Comparison of ENCODE assay signal across 11 cellular contexts in genomic region chr9:112119225-112120045, GRCh38. TPM values are rescaled to one million over a fixed set of nuclear protein-coding genes. Genes with fewer than 3 reads are reported as not detected.
A peak's percentile ranks its signal among the peaks of the same experiment; 100 is the strongest.
DNase-seq lines count a peak whose midpoint lies in the region; ATAC-seq, FAIRE-seq and TF ChIP-seq lines count a peak whose summit lies in the region.
"Had no signal": no experiment of that assay in that cellular context is flagged by ENCODE, and none has a peak within 500 bp of the region (broad histone marks: within the 10 kb centered on the region; RNA-seq: fewer than 3 reads in every experiment).

No MANE protein-coding gene starts in this region.

- peak in 1 of 2 experiments; percentile 49; a peak in 3 of 5 replicates for TF ChIP-seq RAD21 in A549 (conservative IDR thresholded peaks at IDR 0.05 in 1 of 2, IDR thresholded peaks at IDR 0.05 in 1 of 2)

- H3K27ac ChIP-seq in A549 (peak overlapping the region; percentile 94 to 95), heart left ventricle (no peak overlapping the region), neuronal stem cell (replicated peaks; ENCODE audit: low read length) (no peak overlapping the region)
- H3K27ac ChIP-seq in CD8-positive, alpha-beta T cell (ENCODE audit: low read depth, low read length), result no peak overlapping the region

- H3K79me1 ChIP-seq in neuronal stem cell (ENCODE audit: low read depth, low read length), result no peaks in the 10 kb centered on the region

- peak overlapping the region; percentile 80 for H3K4me2 ChIP-seq in A549
- H3K4me2 ChIP-seq in neuronal stem cell (ENCODE audit: insufficient read depth, low read length, poor library complexity, severe bottlenecking), result no peak overlapping the region

- H3K14ac ChIP-seq in neuronal stem cell (ENCODE audit: low read length), result no peak overlapping the region

- peak; percentile 72 to 94 for DNase-seq in A549 (ENCODE audit: low read depth in 1 of 2, low spot score in 1 of 2)
- DNase-seq in NCI-H226, result peak; percentile 12
- peak; percentile 74 for DNase-seq in mucosa of gallbladder (ENCODE audit: low spot score)
- no peak for DNase-seq in heart left ventricle
- DNase-seq in neuronal stem cell (ENCODE audit: low spot score), result no peak
- no peak for DNase-seq in CD8-positive, alpha-beta T cell
- DNase-seq: GDM1, MV-4-11, posterior cingulate gyrus had no signal

- H2BK15ac ChIP-seq in neuronal stem cell (ENCODE audit: low read length), result no peak overlapping the region

- TF ChIP-seq CTCF in A549 (IDR thresholded peaks at IDR 0.05), result no peak
- no peak for TF ChIP-seq CTCF in heart left ventricle (IDR thresholded peaks at IDR 0.05)
- TF ChIP-seq CTCF in CD8-positive, alpha-beta T cell (IDR thresholded peaks at IDR 0.05), result no peak

- peak; percentile 87 for FAIRE-seq in A549 (lab: Jason Lieb, UNC)

- POLR2A ChIA-PET in A549 (lab: Yijun Ruan, JAX), result interaction anchor here (0.7 to 3.7 kb wide), 6 partner anchors 12 to 260 kb away, joined by 3 to 22 read pairs (median 6); partner anchors contain the start of genes HSDL2, PTBP3 and SUSD1
- POLR2A ChIA-PET in CD8-positive, alpha-beta T cell (lab: Charles Lee), result no interaction called here

- H2BK5ac ChIP-seq in neuronal stem cell (ENCODE audit: low read length), result no peak overlapping the region

- no peaks in the 10 kb centered on the region for H3K9me3 ChIP-seq in A549
- no peaks in the 10 kb centered on the region for H3K9me3 ChIP-seq in heart left ventricle
- H3K9me3 ChIP-seq in neuronal stem cell (replicated peaks in 1 of 2; ENCODE audit: control insufficient read depth in 2 of 2, insufficient read depth in 1 of 2, low read depth in 1 of 2, low read length in 2 of 2), result no peaks in the 10 kb centered on the region
- no peaks in the 10 kb centered on the region for H3K9me3 ChIP-seq in CD8-positive, alpha-beta T cell (ENCODE audit: low read length)

- no peak overlapping the region for H3K18ac ChIP-seq in neuronal stem cell (ENCODE audit: low read length)

- no peak overlapping the region for H3K4me3 Mint-ChIP-seq in CD8-positive, alpha-beta T cell

- CTCF ChIA-PET in A549 (lab: Yijun Ruan, JAX), result interaction anchor here (0.8 to 2.4 kb wide), 13 partner anchors 9 to 247 kb away, joined by 3 to 20 read pairs (median 3); no protein-coding TSS in a partner anchor
- CTCF ChIA-PET in CD8-positive, alpha-beta T cell (lab: Charles Lee), result interaction anchor here (1.2 to 2.6 kb wide), 3 partner anchors 21 to 673 kb away, joined by 3 to 12 read pairs (median 3); no protein-coding TSS in a partner anchor

- no peak overlapping the region for H4K91ac ChIP-seq in neuronal stem cell (ENCODE audit: low read depth, low read length, poor library complexity)

- 9% methylated on average over 12 of the region's 12 CpGs for whole genome bisulfite sequencing in A549 (ENCODE audit: missing lambda C conversion rate)
- 88 to 93% (median 90%) methylated on average over 12 of the region's 12 CpGs for WGBS in heart left ventricle, 4 donors
- no CpG with 5 or more reads among the region's 12 CpGs for WGBS in neuronal stem cell (ENCODE audit: extremely low coverage in 2 of 2, insufficient read length in 2 of 2, insufficient replicate concordance in 1 of 2), 2 donors

- H3K4ac ChIP-seq in neuronal stem cell (ENCODE audit: low read length), result no peak overlapping the region

- TF ChIP-seq POLR2A in A549 (IDR thresholded peaks at IDR 0.05; ENCODE audit: low read length) (no peak), heart left ventricle (IDR thresholded peaks at IDR 0.05) (no peak)

- H3K4me3 ChIP-seq in A549 (no peak overlapping the region), heart left ventricle (no peak overlapping the region), neuronal stem cell (ENCODE audit: low read length in 2 of 2) (no peak overlapping the region)
- H3K4me3 ChIP-seq in CD8-positive, alpha-beta T cell (ENCODE audit: low read depth, low read length), result no peak overlapping the region

- peaks cover 0 to 57% (median 12%) of the 10 kb centered on the region in 9 donors for H3K36me3 ChIP-seq in heart left ventricle
- no peaks in the 10 kb centered on the region for H3K36me3 ChIP-seq in neuronal stem cell (replicated peaks in 1 of 2; ENCODE audit: control insufficient read depth in 2 of 2, insufficient read depth in 2 of 2, low read length in 2 of 2)
- H3K36me3 ChIP-seq in CD8-positive, alpha-beta T cell (ENCODE audit: insufficient read depth, low read length), result no peaks in the 10 kb centered on the region

- H2AFZ ChIP-seq in neuronal stem cell (ENCODE audit: low read length), result no peak overlapping the region

- no peak overlapping the region for H3K23ac ChIP-seq in neuronal stem cell (ENCODE audit: low read depth, low read length, poor library complexity)

- intact Hi-C loops in heart left ventricle (cut with DNase I), result loop anchor here in 1 of 10 donors (10.0 kb wide), 1 partner anchor 695 kb away; no protein-coding TSS in a partner anchor
- intact Hi-C loops in CD8-positive, alpha-beta T cell (cut with DNase I, micrococcal nuclease), result no loop called here

- no peaks in the 10 kb centered on the region for H3K9me3 Mint-ChIP-seq in CD8-positive, alpha-beta T cell

- ATAC-seq in A549 (peak; percentile 91 to 93), esophagus mucosa (peak; percentile 30), heart left ventricle (no peak), GM18502 (IDR thresholded peaks at IDR 0.05; ENCODE audit: poor library complexity, unreplicated experiment) (no peak)
- no peak for ATAC-seq in CD8-positive, alpha-beta T cell

- H4K8ac ChIP-seq in neuronal stem cell (ENCODE audit: low read depth, low read length), result no peak overlapping the region

- peak; percentile 90 to 93 for TF ChIP-seq EP300 in A549 (IDR thresholded peaks at IDR 0.05)

- no peak overlapping the region for H3K27ac Mint-ChIP-seq in CD8-positive, alpha-beta T cell

- H3K27me3 ChIP-seq in heart left ventricle (no peaks in the 10 kb centered on the region), neuronal stem cell (ENCODE audit: control insufficient read depth in 3 of 3, insufficient read depth in 3 of 3, low read depth in 1 of 3, low read length in 3 of 3) (no peaks in the 10 kb centered on the region)
- no peaks in the 10 kb centered on the region for H3K27me3 ChIP-seq in CD8-positive, alpha-beta T cell (ENCODE audit: insufficient read depth, low read length)

- no peak overlapping the region for H3K9ac ChIP-seq in neuronal stem cell (ENCODE audit: low read depth, low read length, poor library complexity)

- peaks cover 33% of the 10 kb centered on the region for H3K36me3 Mint-ChIP-seq in CD8-positive, alpha-beta T cell

- H2BK12ac ChIP-seq in neuronal stem cell (ENCODE audit: low read length), result no peak overlapping the region

- H3K4me1 Mint-ChIP-seq in CD8-positive, alpha-beta T cell (ENCODE audit: low read depth), result no peaks in the 10 kb centered on the region

- H2AK5ac ChIP-seq in neuronal stem cell (ENCODE audit: low read depth, low read length), result no peak overlapping the region

- H3K4me1 ChIP-seq in A549 (peaks cover 70% of the 10 kb centered on the region), heart left ventricle (no peaks in the 10 kb centered on the region), neuronal stem cell (ENCODE audit: control insufficient read depth in 2 of 2, insufficient read depth in 1 of 2, low read depth in 1 of 2, low read length in 2 of 2) (peaks cover 0 to 5% of the 10 kb centered on the region in 2 donors)
- H3K4me1 ChIP-seq in CD8-positive, alpha-beta T cell (ENCODE audit: insufficient read depth, low read length), result no peaks in the 10 kb centered on the region

- H3K27me3 Mint-ChIP-seq in CD8-positive, alpha-beta T cell (ENCODE audit: low read depth), result no peaks in the 10 kb centered on the region

- H2BK120ac ChIP-seq in neuronal stem cell (ENCODE audit: low read depth, low read length), result no peak overlapping the region

TF ChIP-seq in A549, 52 proteins besides CTCF, POLR2A, EP300 and RAD21 (continues in another document):
- TF ChIP-seq CBX2 (IDR thresholded peaks at IDR 0.05; ENCODE audit: borderline replicate concordance, low read depth) (no peak), FOSB (CRISPR knock-in tag; IDR thresholded peaks at IDR 0.05) (no peak), ESRRA (IDR thresholded peaks at IDR 0.05; ENCODE audit: borderline replicate concordance, low read length) (no peak), TFCP2L1 (CRISPR knock-in tag; IDR thresholded peaks at IDR 0.05) (no peak), HDAC2 (IDR thresholded peaks at IDR 0.05) (no peak), CBX8 (IDR thresholded peaks at IDR 0.05) (no peak), PBX3 (IDR thresholded peaks at IDR 0.05) (peak; percentile 83), ZNF302 (CRISPR knock-in tag; IDR thresholded peaks at IDR 0.05) (no peak), POLR2AphosphoS2 (conservative IDR thresholded peaks at IDR 0.05; ENCODE audit: low read length) (no peak), ZSCAN20 (CRISPR knock-in tag; IDR thresholded peaks at IDR 0.05) (no peak), RNF2 (IDR thresholded peaks at IDR 0.05; ENCODE audit: borderline replicate concordance, low read depth) (no peak), MAFK (IDR thresholded peaks at IDR 0.05; ENCODE audit: partially characterized antibody) (no peak), HOXA7 (CRISPR knock-in tag; IDR thresholded peaks at IDR 0.05) (peak; percentile 79; the same call in 1 of the 2 replicates)
- TF ChIP-seq, protein P1, sequence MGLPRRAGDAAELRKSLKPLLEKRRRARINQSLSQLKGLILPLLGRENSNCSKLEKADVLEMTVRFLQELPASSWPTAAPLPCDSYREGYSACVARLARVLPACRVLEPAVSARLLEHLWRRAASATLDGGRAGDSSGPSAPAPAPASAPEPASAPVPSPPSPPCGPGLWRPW (IDR thresholded peaks at IDR 0.05), result no peak

RNA-seq across cellular contexts. Expression of gene SUSD1, which starts 55.7 kb away (rescaled TPM):
- polyA plus RNA-seq in A549 (2011; rRNA removed) (18.6 and 21.7 TPM in 2 replicates), A549 (2017; fragmentation: RNase III; extraction: RNeasy Plus Mini Kit Qiagen cat#74134 plus additional on column Dnase treatment) (14.1 to 17.9 TPM (median 15.7 TPM) in 3 replicates), heart left ventricle (1 to 10 TPM; 1.0 to 3.6 TPM)
- polyA plus RNA-seq in A549 (2012; cell fraction: cytosol; rRNA removed), result 6.3 and 7.3 TPM in 2 replicates
- 8.6 and 12.3 TPM in 2 replicates for polyA plus RNA-seq in A549 (2012; cell fraction: nucleus; rRNA removed)
- 22.4 and 24.8 TPM in 2 replicates for polyA minus RNA-seq in A549 (2011; rRNA and poly(A)+ RNA removed)
- total RNA-seq in esophagus mucosa (4.9 TPM), mucosa of gallbladder (20.5 TPM), heart left ventricle (10 to 100 TPM in 1 of 9 donors, 1 to 10 TPM in 8; 3.1 to 22.7 (median 6.4) TPM)
- polyA plus RNA-seq in neuronal stem cell (2013, experiment 1 of 2), result 5.3 TPM
- 5.1 TPM for polyA plus RNA-seq in neuronal stem cell (2013, experiment 2 of 2)
- 1 to 10 TPM; 4.0 to 4.2 TPM for total RNA-seq in CD8-positive, alpha-beta T cell

Comparison
In these comparisons a context has a peak if more than half of its experiments do, and no peak if none do; other contexts are left out.
1. ATAC-seq: peak in A549 (2 of 2) and esophagus mucosa (single experiment); none in heart left ventricle (0 of 4), GM18502 (single experiment) and CD8-positive, alpha-beta T cell (single experiment).
2. DNase-seq: peak in A549 (2 of 2), NCI-H226 (single experiment) and mucosa of gallbladder (single experiment); none in heart left ventricle (0 of 5), neuronal stem cell (single experiment) and CD8-positive, alpha-beta T cell (0 of 7).
3. H3K27ac ChIP-seq: peak in A549 (2 of 2); none in heart left ventricle (0 of 12), neuronal stem cell (single experiment) and CD8-positive, alpha-beta T cell (single experiment).